ENCODE assay signal across 9 cellular contexts in the genomic region with DNA sequence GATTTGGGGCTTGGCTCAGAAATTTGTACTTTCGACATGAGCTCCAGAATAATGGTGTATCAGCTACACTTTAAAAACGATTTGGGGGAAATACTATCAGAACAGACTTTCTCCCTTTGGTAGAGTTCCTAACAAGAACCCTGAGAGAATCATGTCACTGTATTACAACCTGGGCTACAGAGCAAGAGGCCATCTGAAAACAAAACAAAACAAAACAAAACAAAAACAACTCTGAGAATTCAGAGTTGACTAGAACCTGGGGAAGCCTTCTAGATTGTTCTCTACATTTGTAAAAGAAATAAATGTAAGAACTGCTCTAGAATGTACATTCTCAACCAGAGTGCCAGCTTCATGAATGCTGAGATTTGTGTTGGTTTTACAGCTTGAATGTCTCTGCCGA.
"Had no signal": no experiment of that assay in that cellular context is flagged by ENCODE, and none has a peak within 500 bp of the region (broad histone marks: within the 10 kb centered on the region; RNA-seq: fewer than 3 reads in every experiment).

No MANE protein-coding gene starts in this region.

- FAIRE-seq: HTR-8/SVneo, K562 had no signal

- H3K9me3 Mint-ChIP-seq: HFFc6 had no signal

- H3K36me3 ChIP-seq: HAP-1 had no signal

- H3K4me3 Mint-ChIP-seq: HFFc6 had no signal

- H3K27ac ChIP-seq: GM23248 had no signal

- ATAC-seq: HCT116, K562 had no signal

- H3K27ac Mint-ChIP-seq: HFFc6 had no signal

- H2AFZ ChIP-seq: GM23248 had no signal

- DNase-seq: GM23248, GOT3, H7, HFFc6, IMR-90 had no signal

- H3K9me3 ChIP-seq: HAP-1 had no signal

- H3K9ac ChIP-seq: GM23248 had no signal

- H3K4me3 ChIP-seq: GM23248, HAP-1, K562 had no signal

- H3K4me1 ChIP-seq: HAP-1 had no signal
